In the genomic region with DNA sequence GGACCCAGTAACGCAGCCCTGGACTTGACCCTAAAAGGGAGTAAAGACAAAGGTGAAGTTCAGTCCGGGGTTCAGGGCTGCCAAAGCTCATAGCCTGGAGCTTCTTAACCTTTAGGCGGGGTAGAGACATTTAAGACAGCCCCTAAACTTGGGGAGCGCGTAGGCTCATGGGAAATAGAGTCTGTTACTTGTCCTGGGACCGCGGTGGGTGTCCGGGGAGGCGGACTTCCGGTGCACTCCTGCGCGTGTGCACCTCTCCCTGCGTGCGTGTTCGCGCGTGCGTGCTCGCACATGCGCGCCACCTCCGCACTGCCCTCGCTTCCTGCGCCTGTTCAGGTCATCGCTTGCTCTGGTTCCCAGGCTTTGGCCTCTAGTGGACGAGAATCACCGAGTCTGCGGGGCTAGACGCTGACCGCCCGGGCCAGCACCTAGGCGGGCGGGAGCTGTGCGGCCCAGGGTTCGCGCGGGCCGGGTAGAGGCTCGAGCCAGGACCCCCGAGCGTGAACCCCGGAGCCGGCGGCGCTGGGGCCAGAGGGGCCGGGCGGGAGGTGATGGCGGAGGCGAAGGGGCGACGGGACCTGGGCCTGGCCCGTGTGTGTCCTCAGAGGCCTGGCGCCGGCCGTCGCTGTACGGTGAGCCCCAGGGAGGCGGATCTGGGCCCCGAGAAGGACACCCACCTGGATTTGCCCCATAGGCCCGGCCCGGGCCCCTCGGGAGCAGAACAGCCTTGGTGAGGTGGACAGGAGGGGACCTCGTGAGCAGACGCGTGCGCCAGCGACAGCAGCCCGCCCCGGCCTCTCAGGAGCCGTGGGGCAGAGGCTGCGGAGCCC, we compare ENCODE assay signal across 8 cellular contexts. TPM values are rescaled to one million over a fixed set of nuclear protein-coding genes. Genes with fewer than 3 reads are reported as not detected.
DNase-seq lines count a peak whose midpoint lies in the region; ATAC-seq and TF ChIP-seq lines count a peak whose summit lies in the region.
"Not testable (repeated sequence)": the region's sequence is repeated elsewhere in the genome, so short reads cannot be mapped to it uniquely, and the experiment has no call there.

No MANE protein-coding gene starts in this region.

- peak; percentile 18 for TF ChIP-seq CTCF in chondrocyte (IDR thresholded peaks at IDR 0.05)

- DNase-seq in Ammon's horn (ENCODE audit: low spot score) = peak; percentile 92
- DNase-seq in NCI-H460 (ENCODE audit: extremely low read depth, low read depth) = peak; percentile 68
- peak; percentile 72 for DNase-seq in activated CD4-positive, alpha-beta T cell treated with anti-CD3 and anti-CD28 coated beads for 1 hour
- peak; percentile 94 for DNase-seq in chondrocyte (ENCODE audit: low spot score)
- peak; percentile 89 for DNase-seq in kidney glomerular epithelial cell (lab: John Stamatoyannopoulos, UW)
- peak; percentile 91 for DNase-seq in stimulated activated CD4-positive, alpha-beta T cell treated with anti-CD3 and anti-CD28 coated beads, Interleukin-15, amount 100 ng/mL, for 24 hours

- H3K4me1 Mint-ChIP-seq in chondrocyte (ENCODE audit: low read depth) = peaks cover 20% of the 10 kb centered on the region

- ATAC-seq in HG03378 (IDR thresholded peaks at IDR 0.05; ENCODE audit: unreplicated experiment) = peak; percentile 98

- H3K4me3 Mint-ChIP-seq in chondrocyte (ENCODE audit: unreplicated experiment) = peak overlapping the region; percentile 92

- peak; percentile 76 for TF ChIP-seq POLR2A in GM19193 (IDR thresholded peaks at IDR 0.05; ENCODE audit: extremely low read depth, insufficient read depth, insufficient read length)

- H3K9me3 Mint-ChIP-seq in chondrocyte (ENCODE audit: low read depth) = not testable (repeated sequence)

- not testable (repeated sequence) for H3K36me3 Mint-ChIP-seq in chondrocyte (ENCODE audit: low read depth)

- peak overlapping the region; percentile 85 for H3K27ac Mint-ChIP-seq in chondrocyte (ENCODE audit: unreplicated experiment)

- not testable (repeated sequence) for H3K27me3 Mint-ChIP-seq in chondrocyte (ENCODE audit: low read depth)

RNA-seq across cellular contexts. Expression of gene SPDYE16, which starts 6.1 kb away (rescaled TPM):
- not detected in 2 replicates for total RNA-seq in NCI-H460 (2014; rRNA removed; shearing (Covaris generic))
- 0.19 TPM in 1 of 2 replicates, not detected in the other for polyA plus RNA-seq in NCI-H460 (2014; cell fraction: nucleus; rRNA removed)
- 0.36 TPM in 1 of 3 replicates, not detected in the others for total RNA-seq in chondrocyte

RNA-seq across cellular contexts. Expression of gene UPK3B, which starts 38.9 kb away (rescaled TPM):
- 0.15 TPM in 1 of 2 replicates, not detected in the other for total RNA-seq in NCI-H460 (2014; rRNA removed; shearing (Covaris generic))
- polyA plus RNA-seq in NCI-H460 (2014; cell fraction: nucleus; rRNA removed) = 0.14 TPM in 1 of 2 replicates, not detected in the other
- total RNA-seq in chondrocyte = 0.46 to 1.4 TPM (median 0.62 TPM) in 3 replicates

Comparison
In these comparisons a context has a peak if more than half of its experiments do, and no peak if none do; other contexts are left out.
1. Peak in every context shown above with its lines: DNase-seq and ATAC-seq.